ENCODE assay signal across 1 cellular context in genomic region chr11:93540337-93540736, GRCh38.
TF ChIP-seq lines count a peak whose summit lies in the region.

No MANE protein-coding gene starts in this region.

TF ChIP-seq in HCT116, 20 proteins besides CTCF, POLR2A, EP300 and RAD21:
- TF ChIP-seq ZNF274 (IDR thresholded peaks at IDR 0.05; ENCODE audit: low read depth, low read length) (no peak), SP1 (IDR thresholded peaks at IDR 0.05; ENCODE audit: low read depth) (no peak), EZH2phosphoT487 (IDR thresholded peaks at IDR 0.05; ENCODE audit: borderline replicate concordance) (no peak), POLR2AphosphoS5 (IDR thresholded peaks at IDR 0.05; ENCODE audit: low read depth, low read length) (no peak), EZH2 (IDR thresholded peaks at IDR 0.05) (no peak), ZBTB33 (IDR thresholded peaks at IDR 0.05; ENCODE audit: extremely low read depth, insufficient replicate concordance, low read length) (no peak), FOSL1 (IDR thresholded peaks at IDR 0.05; ENCODE audit: low read depth) (no peak), CEBPB (IDR thresholded peaks at IDR 0.05; ENCODE audit: low read depth) (no peak), CBX3 (IDR thresholded peaks at IDR 0.05; ENCODE audit: low read depth) (no peak)
- TF ChIP-seq, protein P1, sequence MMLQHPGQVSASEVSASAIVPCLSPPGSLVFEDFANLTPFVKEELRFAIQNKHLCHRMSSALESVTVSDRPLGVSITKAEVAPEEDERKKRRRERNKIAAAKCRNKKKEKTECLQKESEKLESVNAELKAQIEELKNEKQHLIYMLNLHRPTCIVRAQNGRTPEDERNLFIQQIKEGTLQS (IDR thresholded peaks at IDR 0.05): no peak
